ENCODE assay signal across 8 cellular contexts in the genomic region with DNA sequence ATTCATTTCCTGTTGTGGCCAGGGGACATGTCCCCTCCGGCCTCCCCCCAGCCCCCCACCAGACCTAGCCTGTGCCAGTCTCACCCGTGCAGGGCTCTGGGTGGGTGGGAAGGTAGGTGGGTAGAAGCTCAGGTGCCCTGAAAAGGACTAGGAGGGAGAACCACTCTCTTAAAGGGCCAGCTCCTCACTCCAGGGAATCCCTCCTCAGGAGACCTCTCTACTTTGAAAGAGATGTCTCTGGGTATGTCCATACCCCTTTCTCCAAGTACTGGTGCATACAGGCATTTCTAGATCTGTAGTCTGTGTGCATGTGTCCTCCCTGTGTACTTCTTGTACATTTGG.
A peak's percentile ranks its signal among the peaks of the same experiment; 100 is the strongest.
DNase-seq lines count a peak whose midpoint lies in the region; ATAC-seq and TF ChIP-seq lines count a peak whose summit lies in the region.

No MANE protein-coding gene starts in this region.

- peaks cover 25 to 40% of the 10 kb centered on the region in 2 donors for H3K27me3 Mint-ChIP-seq in natural killer cell treated with Interleukin-12 subunit alpha and Interleukin-12 subunit beta and Interleukin-15 and Interleukin-18, amount 100 ng/mL, for 72 hours

- CTCF ChIA-PET in AG04450 (lab: Charles Lee), result interaction anchor here (1.4 kb wide), 1 partner anchor 109 kb away, joined by 3 read pairs; no protein-coding TSS in a partner anchor

- H3K27ac ChIP-seq in AG04450 (ENCODE audit: low read depth, low read length), result no peak overlapping the region
- no peak overlapping the region for H3K27ac ChIP-seq in duodenal mucosa (ENCODE audit: low read depth, low read length)

- ATAC-seq in natural killer cell treated with Interleukin-12 subunit alpha and Interleukin-12 subunit beta and Interleukin-15 and Interleukin-18, amount 100 ng/mL, for 72 hours, result no peak
- no peak for ATAC-seq in HG03095 (IDR thresholded peaks at IDR 0.05; ENCODE audit: unreplicated experiment)

- peak overlapping the region; percentile 61 to 85 for H3K9ac ChIP-seq in duodenal mucosa (ENCODE audit: low read depth in 1 of 2, low read length in 2 of 2)

- H3K4me1 ChIP-seq in duodenal mucosa (ENCODE audit: control insufficient read depth in 1 of 2, insufficient read depth in 2 of 2, low read length in 2 of 2), result peaks cover 38 to 43% of the 10 kb centered on the region in 2 donors

- TF ChIP-seq CTCF in AG04450 (IDR thresholded peaks at IDR 0.05; ENCODE audit: low read depth, low read length), result no peak
- TF ChIP-seq CTCF in LNCaP clone FGC (IDR thresholded peaks at IDR 0.05; ENCODE audit: control insufficient read depth, extremely low read depth, insufficient read depth), result no peak

- peaks cover 35% of the 10 kb centered on the region for H3K27me3 ChIP-seq in AG04450 (ENCODE audit: control insufficient read depth, insufficient read depth, low read length)
- peaks cover 3 to 7% of the 10 kb centered on the region in 2 donors for H3K27me3 ChIP-seq in duodenal mucosa (ENCODE audit: control insufficient read depth in 1 of 2, insufficient read depth in 2 of 2, low read length in 2 of 2)

- no peaks in the 10 kb centered on the region for H3K9me3 Mint-ChIP-seq in natural killer cell treated with Interleukin-12 subunit alpha and Interleukin-12 subunit beta and Interleukin-15 and Interleukin-18, amount 100 ng/mL, for 72 hours

- peak overlapping the region; percentile 1 for H3K4me3 Mint-ChIP-seq in natural killer cell treated with Interleukin-12 subunit alpha and Interleukin-12 subunit beta and Interleukin-15 and Interleukin-18, amount 100 ng/mL, for 72 hours

- DNase-seq in AG04450 (ENCODE audit: low read depth, low spot score), result no peak
- peak; percentile 25 for DNase-seq in LNCaP clone FGC (ENCODE audit: low read depth)
- no peak for DNase-seq in natural killer cell treated with Interleukin-12 subunit alpha and Interleukin-12 subunit beta and Interleukin-15 and Interleukin-18, amount 100 ng/mL, for 72 hours (ENCODE audit: low spot score)
- no peak for DNase-seq in NCI-H146 treated with DMSO at 0.1 percent for 48 hours (lab: John Stamatoyannopoulos, UW; ENCODE audit: unreplicated experiment)
- no peak for DNase-seq in NK-92 (lab: John Stamatoyannopoulos, UW; ENCODE audit: unreplicated experiment)
- no peak for DNase-seq in NCI-H69 (lab: John Stamatoyannopoulos, UW)

- POLR2A ChIA-PET in AG04450 (lab: Yijun Ruan, JAX), result interaction anchor here (0.5 kb wide), 1 partner anchor 638 kb away, joined by 12 read pairs; a partner anchor contains a TSS

- no peak overlapping the region for H3K27ac Mint-ChIP-seq in natural killer cell treated with Interleukin-12 subunit alpha and Interleukin-12 subunit beta and Interleukin-15 and Interleukin-18, amount 100 ng/mL, for 72 hours

- peaks cover 6 to 9% of the 10 kb centered on the region in 2 donors for H3K4me1 Mint-ChIP-seq in natural killer cell treated with Interleukin-12 subunit alpha and Interleukin-12 subunit beta and Interleukin-15 and Interleukin-18, amount 100 ng/mL, for 72 hours (ENCODE audit: low read depth in 2 of 2)

- peaks cover 2% of the 10 kb centered on the region; the same call in 1 of the 2 replicates for H3K9me3 ChIP-seq in AG04450 (ENCODE audit: control insufficient read depth, insufficient read depth, low read length)
- H3K9me3 ChIP-seq in duodenal mucosa (ENCODE audit: control insufficient read depth in 1 of 2, low read length in 2 of 2), result no peaks in the 10 kb centered on the region

- H3K4me3 ChIP-seq in AG04450 (ENCODE audit: low read depth, low read length) (peak overlapping the region; percentile 67; the same call in 1 of the 2 replicates), LNCaP clone FGC (ENCODE audit: low read depth, low read length) (peak overlapping the region; percentile 78), duodenal mucosa (ENCODE audit: low read depth in 1 of 2, low read length in 2 of 2) (peak overlapping the region; percentile 83 to 99)

- peaks cover 4% of the 10 kb centered on the region for H3K36me3 Mint-ChIP-seq in natural killer cell treated with Interleukin-12 subunit alpha and Interleukin-12 subunit beta and Interleukin-15 and Interleukin-18, amount 100 ng/mL, for 72 hours

- H3K36me3 ChIP-seq in duodenal mucosa (ENCODE audit: control insufficient read depth in 1 of 2, insufficient read depth in 2 of 2, low read length in 2 of 2), result no peaks in the 10 kb centered on the region
